8 cellular contexts compared by ENCODE assay signal in the genomic region with DNA sequence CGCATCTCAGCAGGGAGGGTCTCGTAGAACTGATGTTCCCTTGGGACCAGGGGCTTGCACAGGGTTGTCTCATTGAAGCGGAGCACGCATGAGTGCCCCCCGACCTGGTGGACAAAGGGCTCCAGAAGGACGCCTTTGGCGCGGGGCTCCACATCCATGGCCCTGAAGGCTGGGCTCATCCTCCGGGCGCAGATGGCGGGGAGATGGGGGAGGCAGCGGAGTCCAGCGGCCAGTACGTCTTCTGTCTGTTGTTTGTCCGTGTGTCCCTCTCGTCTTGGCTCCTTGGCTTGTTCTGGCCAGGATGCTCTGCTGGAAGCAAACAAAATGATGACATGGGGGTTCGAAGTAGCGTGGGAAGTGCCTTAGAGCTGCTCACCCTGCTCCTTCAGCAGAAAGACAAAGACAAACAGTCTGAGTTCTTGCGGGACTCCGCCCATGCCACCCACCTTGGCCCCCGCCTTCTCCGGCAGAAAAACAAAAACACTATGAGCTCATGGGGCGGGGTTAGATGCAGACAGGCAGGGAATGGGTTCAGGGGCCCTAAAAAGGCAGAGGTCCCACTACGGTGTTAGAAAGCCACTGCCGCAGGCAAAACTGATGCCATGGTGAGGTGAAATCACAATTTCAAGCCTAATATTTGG. TPM values are rescaled to one million over a fixed set of nuclear protein-coding genes. Genes with fewer than 3 reads are reported as not detected.
DNase-seq lines count a peak whose midpoint lies in the region; ATAC-seq and TF ChIP-seq lines count a peak whose summit lies in the region.

No MANE protein-coding gene starts in this region.

- POLR2A ChIA-PET in activated CD4-positive, alpha-beta memory T cell treated with anti-CD3 and anti-CD28 coated beads for 36 hours (lab: Charles Lee), result interaction anchor here (0.6 to 1.1 kb wide), 2 partner anchors 14 to 15 kb away, joined by 3 to 5 read pairs; no protein-coding TSS in a partner anchor
- POLR2A ChIA-PET in activated CD4-positive, alpha-beta memory T cell treated with anti-CD3 and anti-CD28 coated beads, Interleukin-2, amount 10 ng/mL, durations not matched to agents 7 days and 5 days (lab: Charles Lee), result no interaction called here

- H3K27ac Mint-ChIP-seq in activated CD4-positive, alpha-beta memory T cell treated with anti-CD3 and anti-CD28 coated beads for 36 hours, result peak overlapping the region; percentile 47
- no peak overlapping the region for H3K27ac Mint-ChIP-seq in activated CD4-positive, alpha-beta memory T cell treated with anti-CD3 and anti-CD28 coated beads, Interleukin-2, amount 10 ng/mL, durations not matched to agents 7 days and 5 days
- peak overlapping the region; percentile 94 for H3K27ac Mint-ChIP-seq in mesothelial cell of epicardium
- peak overlapping the region; percentile 73 for H3K27ac Mint-ChIP-seq in type B pancreatic cell

- ATAC-seq in GM19397 (IDR thresholded peaks at IDR 0.05; ENCODE audit: unreplicated experiment), result no peak

- no peaks in the 10 kb centered on the region for H3K27me3 Mint-ChIP-seq in activated CD4-positive, alpha-beta memory T cell treated with anti-CD3 and anti-CD28 coated beads for 36 hours
- no peaks in the 10 kb centered on the region for H3K27me3 Mint-ChIP-seq in activated CD4-positive, alpha-beta memory T cell treated with anti-CD3 and anti-CD28 coated beads, Interleukin-2, amount 10 ng/mL, durations not matched to agents 7 days and 5 days
- H3K27me3 Mint-ChIP-seq in mesothelial cell of epicardium (ENCODE audit: low read depth), result no peaks in the 10 kb centered on the region
- no peaks in the 10 kb centered on the region for H3K27me3 Mint-ChIP-seq in type B pancreatic cell

- H3K4me3 Mint-ChIP-seq in activated CD4-positive, alpha-beta memory T cell treated with anti-CD3 and anti-CD28 coated beads for 36 hours, result no peak overlapping the region
- H3K4me3 Mint-ChIP-seq in activated CD4-positive, alpha-beta memory T cell treated with anti-CD3 and anti-CD28 coated beads, Interleukin-2, amount 10 ng/mL, durations not matched to agents 7 days and 5 days, result no peak overlapping the region
- H3K4me3 Mint-ChIP-seq in mesothelial cell of epicardium (peak overlapping the region; percentile 12), type B pancreatic cell (no peak overlapping the region)

- intact Hi-C loops in activated CD4-positive, alpha-beta memory T cell treated with anti-CD3 and anti-CD28 coated beads for 36 hours (cut with micrococcal nuclease), result no loop called here

- in situ Hi-C loops in GM13976 (cut with MboI; ENCODE audit: low sequenced_read_pairs, unreplicated experiment), result no loop called here

- H3K4me1 Mint-ChIP-seq in activated CD4-positive, alpha-beta memory T cell treated with anti-CD3 and anti-CD28 coated beads for 36 hours (ENCODE audit: low read depth), result peaks cover 18% of the 10 kb centered on the region
- H3K4me1 Mint-ChIP-seq in activated CD4-positive, alpha-beta memory T cell treated with anti-CD3 and anti-CD28 coated beads, Interleukin-2, amount 10 ng/mL, durations not matched to agents 7 days and 5 days, result peaks cover 3% of the 10 kb centered on the region
- H3K4me1 Mint-ChIP-seq in mesothelial cell of epicardium (peaks cover 25% of the 10 kb centered on the region), type B pancreatic cell (ENCODE audit: unreplicated experiment) (peaks cover 10% of the 10 kb centered on the region)

- peaks cover 38% of the 10 kb centered on the region for H3K36me3 Mint-ChIP-seq in activated CD4-positive, alpha-beta memory T cell treated with anti-CD3 and anti-CD28 coated beads for 36 hours
- peaks cover 50% of the 10 kb centered on the region for H3K36me3 Mint-ChIP-seq in activated CD4-positive, alpha-beta memory T cell treated with anti-CD3 and anti-CD28 coated beads, Interleukin-2, amount 10 ng/mL, durations not matched to agents 7 days and 5 days (ENCODE audit: low read depth)
- H3K36me3 Mint-ChIP-seq in mesothelial cell of epicardium, result peaks cover 33% of the 10 kb centered on the region
- H3K36me3 Mint-ChIP-seq in type B pancreatic cell, result peaks cover 29% of the 10 kb centered on the region

- CTCF ChIA-PET in activated CD4-positive, alpha-beta memory T cell treated with anti-CD3 and anti-CD28 coated beads for 36 hours (lab: Charles Lee), result interaction anchor here (1.2 kb wide), 1 partner anchor 10 kb away, joined by 3 read pairs; no protein-coding TSS in a partner anchor
- CTCF ChIA-PET in activated CD4-positive, alpha-beta memory T cell treated with anti-CD3 and anti-CD28 coated beads, Interleukin-2, amount 10 ng/mL, durations not matched to agents 7 days and 5 days (lab: Charles Lee), result interaction anchor here (0.5 to 2.1 kb wide), 3 partner anchors 9 to 753 kb away, joined by 3 to 10 read pairs (median 4); a partner anchor contains a TSS

- TF ChIP-seq CTCF in epithelial cell of esophagus (IDR thresholded peaks at IDR 0.05; ENCODE audit: insufficient read depth, low read depth, low read length, missing control alignments), result no peak
- TF ChIP-seq CTCF in mesothelial cell of epicardium (IDR thresholded peaks at IDR 0.05; ENCODE audit: unreplicated experiment), result no peak
- no peak for TF ChIP-seq CTCF in type B pancreatic cell (conservative IDR thresholded peaks at IDR 0.05)
- no peak for TF ChIP-seq CTCF in GM13976 (IDR thresholded peaks at IDR 0.05; ENCODE audit: borderline replicate concordance, control extremely low read depth, extremely low read depth, insufficient read depth, missing control alignments)

- no peaks in the 10 kb centered on the region for H3K9me3 Mint-ChIP-seq in activated CD4-positive, alpha-beta memory T cell treated with anti-CD3 and anti-CD28 coated beads for 36 hours
- H3K9me3 Mint-ChIP-seq in activated CD4-positive, alpha-beta memory T cell treated with anti-CD3 and anti-CD28 coated beads, Interleukin-2, amount 10 ng/mL, durations not matched to agents 7 days and 5 days, result no peaks in the 10 kb centered on the region
- no peaks in the 10 kb centered on the region for H3K9me3 Mint-ChIP-seq in mesothelial cell of epicardium
- H3K9me3 Mint-ChIP-seq in type B pancreatic cell, result no peaks in the 10 kb centered on the region

- no peak for DNase-seq in activated CD4-positive, alpha-beta memory T cell treated with anti-CD3 and anti-CD28 coated beads for 36 hours
- DNase-seq in activated CD4-positive, alpha-beta memory T cell treated with anti-CD3 and anti-CD28 coated beads, Interleukin-2, amount 10 ng/mL, durations not matched to agents 7 days and 5 days, result no peak
- peak; percentile 80 for DNase-seq in epithelial cell of esophagus (ENCODE audit: low read depth)
- DNase-seq in mesothelial cell of epicardium (ENCODE audit: low spot score in 2 of 2, unreplicated experiment in 2 of 2), result no peak
- DNase-seq in type B pancreatic cell (ENCODE audit: extremely low spot score, unreplicated experiment), result no peak
- no peak for DNase-seq in SIG-M5 (lab: John Stamatoyannopoulos, UW)
- no peak for DNase-seq in GM13976 (ENCODE audit: low spot score)

- peak overlapping the region; percentile 33 for H3K4me3 ChIP-seq in epithelial cell of esophagus (ENCODE audit: low read length)

RNA-seq across cellular contexts. Expression of a gene that starts 9.5 kb away (rescaled TPM):
- 10 to 100 TPM; 36.5 to 38.5 TPM for total RNA-seq in activated CD4-positive, alpha-beta memory T cell treated with anti-CD3 and anti-CD28 coated beads for 36 hours
- total RNA-seq in activated CD4-positive, alpha-beta memory T cell treated with anti-CD3 and anti-CD28 coated beads, Interleukin-2, amount 10 ng/mL, durations not matched to agents 7 days and 5 days, result 10 to 100 TPM; 33.4 to 37.2 TPM
- total RNA-seq in mesothelial cell of epicardium (30.7 to 33.5 TPM (median 31.9 TPM) in 3 replicates), type B pancreatic cell (ENCODE audit: low replicate concordance) (20.1 and 22.1 TPM in 2 replicates)

RNA-seq across cellular contexts. Expression of a gene that starts 21.8 kb away (rescaled TPM):
- total RNA-seq in activated CD4-positive, alpha-beta memory T cell treated with anti-CD3 and anti-CD28 coated beads for 36 hours, result 10 to 100 TPM; 41.6 to 43.4 TPM
- total RNA-seq in activated CD4-positive, alpha-beta memory T cell treated with anti-CD3 and anti-CD28 coated beads, Interleukin-2, amount 10 ng/mL, durations not matched to agents 7 days and 5 days, result 10 to 100 TPM; 52.7 to 57.8 TPM
- total RNA-seq in mesothelial cell of epicardium, result 207 to 212 TPM (median 209 TPM) in 3 replicates
- total RNA-seq in type B pancreatic cell (ENCODE audit: low replicate concordance), result 104 and 145 TPM in 2 replicates

RNA-seq across cellular contexts. Expression of a gene that starts 32.5 kb away (rescaled TPM):
- 1 to 10 TPM; 6.9 to 7.5 TPM for total RNA-seq in activated CD4-positive, alpha-beta memory T cell treated with anti-CD3 and anti-CD28 coated beads for 36 hours
- 1 to 10 TPM; 7.2 to 8.0 TPM for total RNA-seq in activated CD4-positive, alpha-beta memory T cell treated with anti-CD3 and anti-CD28 coated beads, Interleukin-2, amount 10 ng/mL, durations not matched to agents 7 days and 5 days
- total RNA-seq in mesothelial cell of epicardium (5.0 to 5.6 TPM (median 5.2 TPM) in 3 replicates), type B pancreatic cell (ENCODE audit: low replicate concordance) (9.8 and 10.2 TPM in 2 replicates)

RNA-seq across cellular contexts. Expression of a gene that starts 60.0 kb away (rescaled TPM):
- 10 to 100 TPM; 47.7 to 52.4 TPM for total RNA-seq in activated CD4-positive, alpha-beta memory T cell treated with anti-CD3 and anti-CD28 coated beads for 36 hours
- total RNA-seq in activated CD4-positive, alpha-beta memory T cell treated with anti-CD3 and anti-CD28 coated beads, Interleukin-2, amount 10 ng/mL, durations not matched to agents 7 days and 5 days, result 10 to 100 TPM; 55.4 to 56.0 TPM
- total RNA-seq in mesothelial cell of epicardium (18.0 to 22.7 TPM (median 21.6 TPM) in 3 replicates), type B pancreatic cell (ENCODE audit: low replicate concordance) (19.7 and 35.6 TPM in 2 replicates)
